Comparison of ENCODE assay signal across 8 cellular contexts in the genomic region with DNA sequence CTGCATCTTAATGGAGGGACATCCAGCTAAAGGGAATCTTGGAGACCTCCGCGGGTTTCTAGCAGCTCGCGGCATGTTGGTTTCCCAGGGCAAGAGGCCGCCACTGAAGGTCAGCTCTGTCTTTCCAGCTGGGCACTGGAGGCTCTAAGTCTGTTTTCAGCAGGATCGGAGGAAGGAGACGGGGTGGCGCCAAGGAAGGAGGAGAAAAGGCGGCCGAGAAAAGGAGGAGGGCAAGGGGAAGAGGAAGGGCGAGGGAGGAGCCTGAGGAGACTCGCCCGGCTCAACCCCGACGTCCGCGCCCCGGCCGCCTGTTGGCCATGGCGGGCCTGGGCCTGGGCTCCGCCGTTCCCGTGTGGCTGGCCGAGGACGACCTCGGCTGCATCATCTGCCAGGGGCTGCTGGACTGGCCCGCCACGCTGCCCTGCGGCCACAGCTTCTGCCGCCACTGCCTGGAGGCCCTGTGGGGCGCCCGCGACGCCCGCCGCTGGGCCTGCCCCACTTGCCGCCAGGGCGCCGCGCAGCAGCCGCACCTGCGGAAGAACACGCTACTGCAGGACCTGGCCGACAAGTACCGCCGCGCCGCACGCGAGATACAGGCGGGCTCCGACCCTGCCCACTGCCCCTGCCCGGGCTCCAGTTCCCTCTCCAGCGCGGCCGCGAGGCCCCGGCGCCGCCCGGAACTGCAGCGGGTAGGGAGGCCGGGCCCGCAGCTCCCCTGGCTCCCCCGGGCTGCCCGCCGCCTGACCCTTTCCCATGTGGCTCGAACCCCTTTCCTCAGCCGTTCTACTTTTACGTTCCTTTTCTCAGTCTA. TPM values are rescaled to one million over a fixed set of nuclear protein-coding genes. Genes with fewer than 3 reads are reported as not detected.
DNase-seq lines count a peak whose midpoint lies in the region; ATAC-seq and TF ChIP-seq lines count a peak whose summit lies in the region.

A gene with protein sequence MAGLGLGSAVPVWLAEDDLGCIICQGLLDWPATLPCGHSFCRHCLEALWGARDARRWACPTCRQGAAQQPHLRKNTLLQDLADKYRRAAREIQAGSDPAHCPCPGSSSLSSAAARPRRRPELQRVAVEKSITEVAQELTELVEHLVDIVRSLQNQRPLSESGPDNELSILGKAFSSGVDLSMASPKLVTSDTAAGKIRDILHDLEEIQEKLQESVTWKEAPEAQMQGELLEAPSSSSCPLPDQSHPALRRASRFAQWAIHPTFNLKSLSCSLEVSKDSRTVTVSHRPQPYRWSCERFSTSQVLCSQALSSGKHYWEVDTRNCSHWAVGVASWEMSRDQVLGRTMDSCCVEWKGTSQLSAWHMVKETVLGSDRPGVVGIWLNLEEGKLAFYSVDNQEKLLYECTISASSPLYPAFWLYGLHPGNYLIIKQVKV (plus strand): TSS at position 283 of the 811 bp plus-strand sequence. CDS start 35 bp downstream, at position 318.

- TF ChIP-seq POLR2A in adrenal gland (IDR thresholded peaks at IDR 0.05) (peak; percentile 61 to 79), heart left ventricle (IDR thresholded peaks at IDR 0.05) (peak in 1 of 2 donors; percentile 80)

- TF ChIP-seq CTCF in GM20000 (IDR thresholded peaks at IDR 0.05; ENCODE audit: extremely low read depth, missing control alignments): no peak
- TF ChIP-seq CTCF in adrenal gland (IDR thresholded peaks at IDR 0.05): peak in 5 of 6 experiments; percentile 24 to 61 (median 41)
- TF ChIP-seq CTCF in heart left ventricle (IDR thresholded peaks at IDR 0.05): peak in 7 of 12 donors; percentile 4 to 54 (median 46)

- H3K27ac ChIP-seq in HUES6 (ENCODE audit: low read depth, low read length) (peak within 1 kb of the TSS; percentile 84; the same call in 1 of the 2 replicates), adrenal gland (peak within 1 kb of the TSS; percentile 61 to 97 (median 94)), heart left ventricle (peak within 1 kb of the TSS; percentile 75 to 98 (median 91)), urinary bladder (ENCODE audit: low read depth) (peak within 1 kb of the TSS; percentile 97)

- DNase-seq in COLO829 (ENCODE audit: low spot score) (peak; percentile 86), GM20000 (ENCODE audit: low spot score) (peak; percentile 91), T follicular helper cell (ENCODE audit: low read depth) (peak; percentile 24), adrenal gland (peak; percentile 74 to 90 (median 83)), heart left ventricle (peak; percentile 89 to 91 (median 90)), posterior cingulate gyrus (peak; percentile 24 to 92 (median 46))

- H3K36me3 ChIP-seq in HUES6 (ENCODE audit: control insufficient read depth, insufficient read depth, low read length): no peaks in the 10 kb centered on the region; the same call in 1 of the 2 replicates
- H3K36me3 ChIP-seq in adrenal gland (replicated peaks in 1 of 2): no peaks in the 10 kb centered on the region
- peaks cover 0 to 13% (median 0%) of the 10 kb centered on the region in 9 donors for H3K36me3 ChIP-seq in heart left ventricle
- no peaks in the 10 kb centered on the region for H3K36me3 ChIP-seq in urinary bladder (ENCODE audit: insufficient read depth)

- H3K9me3 ChIP-seq in HUES6 (ENCODE audit: control insufficient read depth, insufficient read depth, low read depth, low read length) (peaks cover 4% of the 10 kb centered on the region; the same call in 1 of the 2 replicates), adrenal gland (replicated peaks in 1 of 3) (no peaks in the 10 kb centered on the region), heart left ventricle (no peaks in the 10 kb centered on the region)

- intact Hi-C loops in adrenal gland (cut with DNase I): no loop called here
- intact Hi-C loops in heart left ventricle (cut with DNase I): loop anchor here in 3 of 10 donors (1.0 to 5.0 kb wide), 3 partner anchors 64 to 65 kb away; a partner anchor contains a TSS
- intact Hi-C loops in posterior cingulate gyrus (cut with DNase I): no loop called here

- no peaks in the 10 kb centered on the region for H3K4me1 ChIP-seq in HUES6 (ENCODE audit: control insufficient read depth, insufficient read depth, low read length)
- H3K4me1 ChIP-seq in adrenal gland (replicated peaks in 1 of 2): peaks cover 0 to 20% of the 10 kb centered on the region in 2 donors
- H3K4me1 ChIP-seq in heart left ventricle: peaks cover 0 to 66% (median 6%) of the 10 kb centered on the region in 12 donors
- H3K4me1 ChIP-seq in urinary bladder (ENCODE audit: insufficient read depth): peaks cover 1% of the 10 kb centered on the region

- WGBS in adrenal gland, 4 donors: 0 to 1% (median 0%) methylated on average over 32 to 70 of the region's 70 CpGs
- WGBS in heart left ventricle, 4 donors: 1 to 5% (median 2%) methylated on average over 43 to 70 of the region's 70 CpGs
- under 1% methylated on average over 70 of the region's 70 CpGs for WGBS in urinary bladder

- H3K27me3 ChIP-seq in HUES6 (ENCODE audit: control insufficient read depth, insufficient read depth, low read length) (no peaks in the 10 kb centered on the region), adrenal gland (no peaks in the 10 kb centered on the region), heart left ventricle (no peaks in the 10 kb centered on the region)

- ATAC-seq in heart left ventricle: peak; percentile 87 to 98 (median 97)

- H3K4me3 ChIP-seq in HUES6 (ENCODE audit: low read depth, low read length) (peak within 1 kb of the TSS; percentile 77), adrenal gland (peak within 1 kb of the TSS in 3 of 4 donors; percentile 48 to 66 (median 54)), heart left ventricle (peak within 1 kb of the TSS; percentile 56 to 95 (median 76)), urinary bladder (ENCODE audit: low read depth, low read length) (peak within 1 kb of the TSS; percentile 74)

- H3K9ac ChIP-seq in HUES6 (ENCODE audit: low read length): peak within 1 kb of the TSS; percentile 85

RNA-seq across cellular contexts. Expression of the gene that starts here (rescaled TPM):
- total RNA-seq in adrenal gland: 10 to 100 TPM; 15.7 to 35.6 (median 22.7) TPM
- 10 to 100 TPM; 11.0 to 23.7 (median 21.6) TPM for polyA plus RNA-seq in adrenal gland
- total RNA-seq in heart left ventricle: 10 to 100 TPM in 2 of 9 donors, 1 to 10 TPM in 7; 3.9 to 19.1 (median 5.6) TPM
- 1 to 10 TPM; 3.9 TPM for polyA plus RNA-seq in heart left ventricle
- total RNA-seq in urinary bladder: 10.1 TPM
- polyA plus RNA-seq in urinary bladder: 17.1 TPM

Comparison
In these comparisons a context has a peak if more than half of its experiments do, and no peak if none do; other contexts are left out.
1. Peak in every context shown above with its lines: DNase-seq, ATAC-seq, H3K4me3 ChIP-seq and H3K27ac ChIP-seq.
2. DNase-seq: peak in every context shown above with its lines; median percentile 91 in GM20000; 90 in heart left ventricle; 86 in COLO829; 83 in adrenal gland; 46 in posterior cingulate gyrus; 24 in T follicular helper cell.